ENCODE assay signal across 25 cellular contexts in genomic region chr16:18050234-18050633, GRCh38.
"Had no signal": no experiment of that assay in that cellular context is flagged by ENCODE, and none has a peak within 500 bp of the region (broad histone marks: within the 10 kb centered on the region; RNA-seq: fewer than 3 reads in every experiment).

No MANE protein-coding gene starts in this region.

- H3K36me3 Mint-ChIP-seq: naive thymus-derived CD8-positive, alpha-beta T cell; natural killer cell treated with Interleukin-12 subunit alpha and Interleukin-12 subunit beta and Interleukin-15 and Interleukin-18, amount 100 ng/mL, for 72 hours; stimulated activated effector memory CD8-positive, alpha-beta T cell treated with anti-CD3 and anti-CD28 coated beads, Interleukin-12 subunit alpha, Interleukin-12 subunit beta, amount 100 ng/mL, for 72 hours; stimulated activated naive B cell treated with anti-CD40 and anti-IgM and Interleukin-4, amounts not matched to agents 10 μg/mL and 1 μg/mL and 100 μg/mL, for 72 hours had no signal

- H3K27ac Mint-ChIP-seq: naive thymus-derived CD8-positive, alpha-beta T cell; natural killer cell treated with Interleukin-12 subunit alpha and Interleukin-12 subunit beta and Interleukin-15 and Interleukin-18, amount 100 ng/mL, for 72 hours; progenitor cell of endocrine pancreas; stimulated activated effector memory CD8-positive, alpha-beta T cell treated with anti-CD3 and anti-CD28 coated beads, Interleukin-12 subunit alpha, Interleukin-12 subunit beta, amount 100 ng/mL, for 72 hours; stimulated activated naive B cell treated with anti-CD40 and anti-IgM and Interleukin-4, amounts not matched to agents 10 μg/mL and 1 μg/mL and 100 μg/mL, for 72 hours; stimulated activated naive CD8-positive, alpha-beta T cell treated with anti-CD3 and anti-CD28 coated beads, Interleukin-15, Interleukin-2, amounts not matched to agents 100 ng/mL and 50 ng/mL, for 24 hours had no signal

- DNase-seq: naive thymus-derived CD8-positive, alpha-beta T cell; nephron progenitor cell; nucleus accumbens; ovary; psoas muscle; right cardiac atrium; right lobe of liver; sigmoid colon; small intestine; stimulated activated CD4-positive, alpha-beta T cell treated with anti-CD3 and anti-CD28 coated beads, Interleukin-15, amount 100 ng/mL, for 24 hours; stimulated activated CD4-positive, alpha-beta T cell treated with anti-CD3 and anti-CD28 coated beads, Interleukin-2, amount 100 ng/mL, for 24 hours; stimulated activated CD4-positive, alpha-beta T cell treated with anti-CD3 and anti-CD28 coated beads, Interleukin-2, amount 100 ng/mL, for 48 hours; stimulated activated CD4-positive, alpha-beta T cell treated with anti-CD3 and anti-CD28 coated beads, Interleukin-4, amount 100 ng/mL, for 24 hours; stimulated activated naive B cell treated with anti-CD40 and anti-IgM and Interleukin-4, amounts not matched to agents 10 μg/mL and 1 μg/mL and 100 μg/mL, for 72 hours; stimulated activated naive CD4-positive, alpha-beta T cell treated with Interleukin-2 at 50 U/mL for 16 hours; stomach; thyroid gland; trophoblast cell; upper lobe of left lung; uterus had no signal

- H3K4me3 Mint-ChIP-seq: naive thymus-derived CD8-positive, alpha-beta T cell; natural killer cell treated with Interleukin-12 subunit alpha and Interleukin-12 subunit beta and Interleukin-15 and Interleukin-18, amount 100 ng/mL, for 72 hours; nephron progenitor cell; neural crest cell; stimulated activated effector memory CD8-positive, alpha-beta T cell treated with anti-CD3 and anti-CD28 coated beads, Interleukin-12 subunit alpha, Interleukin-12 subunit beta, amount 100 ng/mL, for 72 hours; stimulated activated naive B cell treated with anti-CD40 and anti-IgM and Interleukin-4, amounts not matched to agents 10 μg/mL and 1 μg/mL and 100 μg/mL, for 72 hours; stimulated activated naive CD8-positive, alpha-beta T cell treated with anti-CD3 and anti-CD28 coated beads, Interleukin-15, Interleukin-2, amounts not matched to agents 100 ng/mL and 50 ng/mL, for 24 hours had no signal

- H3K9me3 Mint-ChIP-seq: natural killer cell treated with Interleukin-12 subunit alpha and Interleukin-12 subunit beta and Interleukin-15 and Interleukin-18, amount 100 ng/mL, for 72 hours; nephron progenitor cell; neural crest cell; stimulated activated effector memory CD8-positive, alpha-beta T cell treated with anti-CD3 and anti-CD28 coated beads, Interleukin-12 subunit alpha, Interleukin-12 subunit beta, amount 100 ng/mL, for 72 hours; stimulated activated naive CD8-positive, alpha-beta T cell treated with anti-CD3 and anti-CD28 coated beads, Interleukin-15, Interleukin-2, amounts not matched to agents 100 ng/mL and 50 ng/mL, for 24 hours had no signal

- H3K27me3 Mint-ChIP-seq: stimulated activated naive CD8-positive, alpha-beta T cell treated with anti-CD3 and anti-CD28 coated beads, Interleukin-15, Interleukin-2, amounts not matched to agents 100 ng/mL and 50 ng/mL, for 24 hours had no signal

- H3K4me1 Mint-ChIP-seq: naive thymus-derived CD8-positive, alpha-beta T cell; neural crest cell; stimulated activated effector memory CD8-positive, alpha-beta T cell treated with anti-CD3 and anti-CD28 coated beads, Interleukin-12 subunit alpha, Interleukin-12 subunit beta, amount 100 ng/mL, for 72 hours; stimulated activated naive B cell treated with anti-CD40 and anti-IgM and Interleukin-4, amounts not matched to agents 10 μg/mL and 1 μg/mL and 100 μg/mL, for 72 hours had no signal
